Comparison of ENCODE assay signal across 14 cellular contexts in genomic region chr1:43536196-43536863, GRCh38. TPM values are rescaled to one million over a fixed set of nuclear protein-coding genes. Genes with fewer than 3 reads are reported as not detected.
A peak's percentile ranks its signal among the peaks of the same experiment; 100 is the strongest.
DNase-seq lines count a peak whose midpoint lies in the region; TF ChIP-seq lines count a peak whose summit lies in the region.
"Had no signal": no experiment of that assay in that cellular context is flagged by ENCODE, and none has a peak within 500 bp of the region (broad histone marks: within the 10 kb centered on the region; RNA-seq: fewer than 3 reads in every experiment).

No MANE protein-coding gene starts in this region.

- H3K4me1 ChIP-seq in breast epithelium (peaks cover 11 to 46% of the 10 kb centered on the region in 2 donors), mesenchymal stem cell (ENCODE audit: control insufficient read depth, insufficient read depth, low read depth, low read length) (peaks cover 16% of the 10 kb centered on the region)

- no peak overlapping the region for H2BK12ac ChIP-seq in mesenchymal stem cell (ENCODE audit: low read length in 2 of 2)

- in situ Hi-C loops in ACHN (cut with HindIII; ENCODE audit: low pct_ligation_motif_present, low pct_unique_long_range_greater_than_20kb, low sequenced_read_pairs): no loop called here

- no peak overlapping the region for H2AK5ac ChIP-seq in mesenchymal stem cell (ENCODE audit: low read length, severe bottlenecking)

- H4K91ac ChIP-seq in mesenchymal stem cell (ENCODE audit: low read length): no peak overlapping the region

- H3K18ac ChIP-seq in mesenchymal stem cell (ENCODE audit: low read depth in 1 of 2, low read length in 2 of 2): no peak overlapping the region

- no peak for TF ChIP-seq CTCF in breast epithelium (IDR thresholded peaks at IDR 0.05)

- H2BK5ac ChIP-seq in mesenchymal stem cell (ENCODE audit: low read depth, low read length, poor library complexity, severe bottlenecking): no peak overlapping the region

- no peaks in the 10 kb centered on the region for H3K36me3 ChIP-seq in breast epithelium
- H3K36me3 ChIP-seq in mesenchymal stem cell (ENCODE audit: control insufficient read depth in 1 of 2, insufficient read depth in 2 of 2, low read depth in 1 of 2, low read length in 2 of 2): peaks cover 0 to 32% of the 10 kb centered on the region in 2 experiments
- H3K36me3 ChIP-seq: MG63 had no signal

- 95% methylated on average over 8 of the region's 8 CpGs for WGBS in mesenchymal stem cell

- peak in 2 of 3 experiments; percentile 27 to 50 for DNase-seq in NCI-H1417 (lab: John Stamatoyannopoulos, UW)
- no peak for DNase-seq in NCI-H1417 treated with DMSO at 0.1 percent for 48 hours (lab: John Stamatoyannopoulos, UW)
- DNase-seq in breast epithelium (ENCODE audit: low spot score in 2 of 2): peak; percentile 77 to 89
- DNase-seq in mesenchymal stem cell: no peak
- no peak for DNase-seq in substantia nigra (lab: John Stamatoyannopoulos, UW)
- no peak for DNase-seq in ACHN
- DNase-seq in dermis blood vessel endothelial cell: no peak
- DNase-seq in medulla oblongata (ENCODE audit: extremely low spot score): no peak
- DNase-seq: activated B cell treated with CpG ODN at 0.5 μM for 24 hours; activated naive CD4-positive, alpha-beta T cell treated with Interleukin-2 at 50 U/mL for 16 hours; CD4-positive, alpha-beta memory T cell; immature natural killer cell; MG63; NCI-H2171 treated with DMSO at 0.1 percent for 48 hours had no signal

- intact Hi-C loops in breast epithelium (cut with DNase I; ENCODE audit: low total_unique reads): loop anchor here (10.0 kb wide), 1 partner anchor 438 kb away; the partner anchor contains the start of genes ATP6V0B, B4GALT2 and DPH2

- H3K9me3 ChIP-seq in breast epithelium (no peaks in the 10 kb centered on the region), mesenchymal stem cell (ENCODE audit: control insufficient read depth, low read length) (no peaks in the 10 kb centered on the region)
- H3K9me3 ChIP-seq: MG63 had no signal

- H3K23ac ChIP-seq in mesenchymal stem cell (ENCODE audit: low read length in 2 of 2): no peak overlapping the region

- H3K27me3 ChIP-seq in breast epithelium (no peaks in the 10 kb centered on the region), mesenchymal stem cell (ENCODE audit: control insufficient read depth in 1 of 2, insufficient read depth in 1 of 2, low read length in 2 of 2) (peaks cover 0 to 3% of the 10 kb centered on the region in 2 experiments)
- H3K27me3 ChIP-seq: MG63 had no signal

- peak overlapping the region; percentile 5 for H4K8ac ChIP-seq in mesenchymal stem cell (ENCODE audit: low read length)

- no peak overlapping the region for H3K9ac ChIP-seq in mesenchymal stem cell (ENCODE audit: low read length)

- H3K27ac ChIP-seq in breast epithelium (peak overlapping the region; percentile 73 to 75), mesenchymal stem cell (ENCODE audit: low read length, poor library complexity, severe bottlenecking) (no peak overlapping the region), substantia nigra (ENCODE audit: low read depth, low read length, poor library complexity, severe bottlenecking) (peak overlapping the region; percentile 50)

- peaks cover 43% of the 10 kb centered on the region for H3K79me1 ChIP-seq in mesenchymal stem cell (replicated peaks; ENCODE audit: low read length, poor library complexity, severe bottlenecking)

- H3K4me3 ChIP-seq in breast epithelium: peak overlapping the region in 2 of 3 donors; percentile 15 to 38
- no peak overlapping the region for H3K4me3 ChIP-seq in mesenchymal stem cell (ENCODE audit: insufficient read depth in 1 of 2, low read depth in 1 of 2, low read length in 2 of 2)
- H3K4me3 ChIP-seq: MG63 had no signal

- H3K4ac ChIP-seq in mesenchymal stem cell (ENCODE audit: low read depth in 1 of 2, low read length in 2 of 2): no peak overlapping the region

- TF ChIP-seq POLR2A in breast epithelium (IDR thresholded peaks at IDR 0.05): no peak

- no peak overlapping the region for H2BK15ac ChIP-seq in mesenchymal stem cell (ENCODE audit: low read depth, poor library complexity, severe bottlenecking)

- H3K14ac ChIP-seq in mesenchymal stem cell (ENCODE audit: low read length in 2 of 2): no peak overlapping the region

- no peak overlapping the region for H2AFZ ChIP-seq in mesenchymal stem cell (ENCODE audit: low read depth, low read length)

- H2BK120ac ChIP-seq in mesenchymal stem cell (ENCODE audit: low read depth, low read length): no peak overlapping the region

- no peak overlapping the region for H3K4me2 ChIP-seq in mesenchymal stem cell (ENCODE audit: low read length, poor library complexity, severe bottlenecking)

RNA-seq across cellular contexts. Expression of gene PTPRF, which starts 5.6 kb away (rescaled TPM):
- 100 to 1,000 TPM; 109 to 149 (median 116) TPM for total RNA-seq in breast epithelium
- 51.3 TPM for polyA plus RNA-seq in mesenchymal stem cell (2013, experiment 1 of 2)
- 51.0 TPM for polyA plus RNA-seq in mesenchymal stem cell (2013, experiment 2 of 2)
- total RNA-seq in dermis blood vessel endothelial cell: 108 and 353 TPM in 2 replicates
- total RNA-seq: activated B cell treated with CpG ODN at 0.5 μM for 24 hours; CD4-positive, alpha-beta memory T cell had no signal
- polyA plus RNA-seq: CD4-positive, alpha-beta memory T cell; immature natural killer cell had no signal

Comparison
In these comparisons a context has a peak if more than half of its experiments do, and no peak if none do; other contexts are left out.
1. DNase-seq: peak in NCI-H1417 (2 of 3) and breast epithelium (2 of 2); none in NCI-H1417 treated with DMSO at 0.1 percent for 48 hours (single experiment), mesenchymal stem cell (single experiment), substantia nigra (0 of 49), ACHN (single experiment), dermis blood vessel endothelial cell (single experiment) and medulla oblongata (single experiment).
2. H3K4me3 ChIP-seq: peak in breast epithelium (2 of 3); none in mesenchymal stem cell (0 of 2).